In the genomic region with DNA sequence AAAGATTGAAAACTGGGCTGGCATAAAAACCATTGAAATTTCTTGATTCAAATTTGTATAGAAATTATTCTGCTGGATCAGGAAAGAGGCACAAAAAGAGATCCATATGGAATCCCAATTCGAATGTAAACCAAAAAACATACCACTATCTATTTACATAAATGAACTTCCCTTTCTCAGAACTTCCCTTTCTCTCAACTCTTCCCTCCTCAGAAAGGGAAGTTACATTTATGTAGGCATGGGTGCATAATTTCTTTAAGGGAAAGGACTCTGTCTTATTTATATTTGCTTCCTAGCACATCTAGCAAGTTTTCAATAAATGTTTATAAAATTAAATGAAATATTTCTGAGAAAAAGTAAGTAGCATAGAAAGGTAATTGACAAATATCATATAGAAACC, we compare ENCODE assay signal across 19 cellular contexts.
DNase-seq lines count a peak whose midpoint lies in the region; ATAC-seq and TF ChIP-seq lines count a peak whose summit lies in the region.
"Had no signal": no experiment of that assay in that cellular context is flagged by ENCODE, and none has a peak within 500 bp of the region (broad histone marks: within the 10 kb centered on the region; RNA-seq: fewer than 3 reads in every experiment).

No MANE protein-coding gene starts in this region.

- no peak for TF ChIP-seq POLR2A in sigmoid colon (IDR thresholded peaks at IDR 0.05)

- no peaks in the 10 kb centered on the region for H3K9me3 ChIP-seq in neutrophil
- no peaks in the 10 kb centered on the region for H3K9me3 ChIP-seq in sigmoid colon

- H3K4me1 ChIP-seq in neutrophil (ENCODE audit: control insufficient read depth in 1 of 2, insufficient read depth in 1 of 2, low read depth in 1 of 2, low read length in 1 of 2) = peaks cover 36 to 39% of the 10 kb centered on the region in 2 experiments
- no peaks in the 10 kb centered on the region for H3K4me1 ChIP-seq in sigmoid colon

- no peak overlapping the region for H3K4me3 ChIP-seq in HL-60 (replicated peaks; ENCODE audit: insufficient read depth, low read length)
- no peak overlapping the region for H3K4me3 ChIP-seq in neutrophil (ENCODE audit: low read depth in 1 of 2, low read length in 1 of 2)
- H3K4me3 ChIP-seq in sigmoid colon = no peak overlapping the region

- intact Hi-C loops in sigmoid colon (cut with DNase I) = no loop called here

- 20 to 48% methylated on average over 1 of the region's 1 CpG for WGBS in sigmoid colon, 2 donors

- H3K27me3 ChIP-seq in HL-60 (ENCODE audit: insufficient read depth, poor library complexity, severe bottlenecking) = no peaks in the 10 kb centered on the region
- H3K27me3 ChIP-seq in neutrophil = no peaks in the 10 kb centered on the region
- H3K27me3 ChIP-seq in sigmoid colon = no peaks in the 10 kb centered on the region

- H3K36me3 ChIP-seq in neutrophil = no peaks in the 10 kb centered on the region
- H3K36me3 ChIP-seq in sigmoid colon = no peaks in the 10 kb centered on the region

- H3K27ac ChIP-seq in HL-60 (replicated peaks) (peak overlapping the region; percentile 45), neutrophil (peak overlapping the region; percentile 72), sigmoid colon (no peak overlapping the region)
- H3K27ac ChIP-seq: C4-2B, KMS-11 had no signal

- DNase-seq in HL-60 (ENCODE audit: low read depth in 1 of 2, low spot score in 1 of 2) (peak in 1 of 2 experiments; percentile 56), NOMO-1 (lab: John Stamatoyannopoulos, UW; ENCODE audit: unreplicated experiment in 2 of 2) (peak; percentile 32 to 88), SKM-1 (lab: John Stamatoyannopoulos, UW; ENCODE audit: unreplicated experiment) (peak; percentile 83), NCI-H510A treated with DMSO at 0.1 percent for 48 hours (lab: John Stamatoyannopoulos, UW) (no peak), sigmoid colon (no peak)
- no peak for DNase-seq in activated naive CD4-positive, alpha-beta T cell treated with Interleukin-2 at 50 U/mL for 16 hours
- DNase-seq: DMS 273 treated with DMSO at 0.1 percent for 48 hours, H9, NCI-H1417 treated with DMSO at 0.1 percent for 48 hours, NCI-H2029, NCI-H2171 treated with DMSO at 0.1 percent for 48 hours, NCI-H446 treated with DMSO at 0.1 percent for 48 hours, NCI-H774, SHP77, T-helper 2 cell had no signal

- ATAC-seq in HG02981 (IDR thresholded peaks at IDR 0.05; ENCODE audit: unreplicated experiment) = no peak

- TF ChIP-seq EP300 in sigmoid colon (IDR thresholded peaks at IDR 0.05) = no peak

- TF ChIP-seq CTCF in HL-60 (IDR thresholded peaks at IDR 0.05; ENCODE audit: insufficient read depth, low read length) (no peak), neutrophil (IDR thresholded peaks at IDR 0.05) (no peak), sigmoid colon (IDR thresholded peaks at IDR 0.05) (no peak)

Comparison
In these comparisons a context has a peak if more than half of its experiments do, and no peak if none do; other contexts are left out.
1. DNase-seq: peak in NOMO-1 (2 of 2) and SKM-1 (single experiment); none in NCI-H510A treated with DMSO at 0.1 percent for 48 hours (single experiment), sigmoid colon (single experiment) and activated naive CD4-positive, alpha-beta T cell treated with Interleukin-2 at 50 U/mL for 16 hours (single experiment).
2. H3K27ac ChIP-seq: peak in HL-60 (single experiment) and neutrophil (single experiment); none in sigmoid colon (0 of 4).